In the genomic region with DNA sequence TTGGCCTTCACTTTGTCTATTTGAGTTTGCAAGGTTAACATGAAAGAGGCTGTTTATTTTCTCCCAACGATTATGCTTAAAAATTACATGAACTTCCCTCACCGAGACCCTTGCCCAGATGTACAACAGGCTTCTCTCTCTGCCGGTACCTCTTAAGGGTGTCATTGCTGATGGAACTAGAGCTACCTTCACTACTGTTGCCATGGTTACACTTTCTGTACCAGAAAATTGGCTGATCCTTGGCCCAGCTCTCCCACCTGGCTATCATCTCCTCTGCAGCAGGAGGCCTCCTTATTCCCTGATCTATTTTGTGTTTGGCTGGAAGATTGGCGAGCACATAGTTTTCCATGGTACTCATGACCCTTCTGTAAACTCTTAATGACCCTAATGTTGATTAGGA, we compare ENCODE assay signal across 23 cellular contexts. TPM values are rescaled to one million over a fixed set of nuclear protein-coding genes. Genes with fewer than 3 reads are reported as not detected.
DNase-seq lines count a peak whose midpoint lies in the region; ATAC-seq and TF ChIP-seq lines count a peak whose summit lies in the region.
"Had no signal": no experiment of that assay in that cellular context is flagged by ENCODE, and none has a peak within 500 bp of the region (broad histone marks: within the 10 kb centered on the region; RNA-seq: fewer than 3 reads in every experiment).

No MANE protein-coding gene starts in this region.

- H3K4me2 ChIP-seq in GM23338 = no peak overlapping the region

- no peaks in the 10 kb centered on the region for H3K27me3 Mint-ChIP-seq in GM23338 (ENCODE audit: insufficient read depth, low read depth, poor library complexity)

- intact Hi-C loops in esophagus muscularis mucosa (cut with DNase I) (no loop called here), aorta (cut with DNase I) (no loop called here)

- no peaks in the 10 kb centered on the region for H3K9me3 Mint-ChIP-seq in GM23338
- H3K9me3 Mint-ChIP-seq: activated T-cell treated with anti-CD3 and anti-CD28 coated beads, Interleukin-2, amount 50 U/mL, for 4 hours; CD4-positive, CD25-positive, alpha-beta regulatory T cell had no signal

- 0 out of 2 replicates have a peak overlapping the region, but pooled peaks have one; percentile 43 for H2AFZ ChIP-seq in GM23338

- no peak for ATAC-seq in GM23338
- no peak for ATAC-seq in HG03457 (IDR thresholded peaks at IDR 0.05; ENCODE audit: unreplicated experiment)
- no peak for ATAC-seq in aorta (ENCODE audit: low FRiP score)
- ATAC-seq: activated T-cell treated with anti-CD3 and anti-CD28 coated beads, Interleukin-2, amount 50 U/mL, for 4 hours; HCT116; naive thymus-derived CD4-positive, alpha-beta T cell had no signal

- WGBS in esophagus muscularis mucosa = 80% methylated on average over 4 of the region's 4 CpGs
- 91 to 92% methylated on average over 4 of the region's 4 CpGs for WGBS in aorta, 2 donors

- H3K27ac Mint-ChIP-seq in GM23338 = no peak overlapping the region

- H3K27ac ChIP-seq in GM23338 (ENCODE audit: low read depth) (no peak overlapping the region), esophagus muscularis mucosa (replicated peaks in 1 of 4) (no peak overlapping the region), aorta (ENCODE audit: low read depth in 1 of 2, low read length in 2 of 2) (no peak overlapping the region)
- H3K27ac ChIP-seq: lower lobe of right lung, SK-N-MC, tibial artery had no signal

- H3K4me3 Mint-ChIP-seq in GM23338 = no peak overlapping the region
- H3K4me3 Mint-ChIP-seq: activated T-cell treated with anti-CD3 and anti-CD28 coated beads, Interleukin-2, amount 50 U/mL, for 4 hours; CD4-positive, CD25-positive, alpha-beta regulatory T cell had no signal

- no peak overlapping the region for H3K4me3 ChIP-seq in GM23338
- H3K4me3 ChIP-seq in esophagus muscularis mucosa = no peak overlapping the region
- no peak overlapping the region for H3K4me3 ChIP-seq in aorta (ENCODE audit: low read length in 2 of 2)
- H3K4me3 ChIP-seq: lower lobe of right lung, SK-N-MC, tibial artery had no signal

- H3K4me1 ChIP-seq in GM23338 (ENCODE audit: insufficient read depth) (no peaks in the 10 kb centered on the region), esophagus muscularis mucosa (no peaks in the 10 kb centered on the region), aorta (ENCODE audit: control insufficient read depth in 1 of 2, insufficient read depth in 2 of 2, low read length in 2 of 2) (no peaks in the 10 kb centered on the region)
- H3K4me1 ChIP-seq: lower lobe of right lung, tibial artery had no signal

- no peaks in the 10 kb centered on the region for H3F3A ChIP-seq in GM23338 (replicated peaks; ENCODE audit: low read depth)

- no peaks in the 10 kb centered on the region for H3K9me3 ChIP-seq in esophagus muscularis mucosa
- no peaks in the 10 kb centered on the region for H3K9me3 ChIP-seq in aorta (ENCODE audit: control insufficient read depth, low read length)
- H3K9me3 ChIP-seq: lower lobe of right lung, tibial artery had no signal

- no peaks in the 10 kb centered on the region for H3K79me2 ChIP-seq in GM23338 (replicated peaks; ENCODE audit: insufficient read depth)

- H3K27me3 ChIP-seq in GM23338 (ENCODE audit: insufficient read depth) = no peaks in the 10 kb centered on the region
- no peaks in the 10 kb centered on the region for H3K27me3 ChIP-seq in esophagus muscularis mucosa
- H3K27me3 ChIP-seq in aorta (ENCODE audit: control insufficient read depth in 1 of 2, insufficient read depth in 2 of 2, low read length in 1 of 2) = no peaks in the 10 kb centered on the region

- TF ChIP-seq CTCF in GM23338 (conservative IDR thresholded peaks at IDR 0.05; ENCODE audit: low read depth in 2 of 2) (no peak), esophagus muscularis mucosa (IDR thresholded peaks at IDR 0.05) (no peak)

- peaks cover 5% of the 10 kb centered on the region; the same call in 2 of the 3 replicates for H3K4me1 Mint-ChIP-seq in GM23338

- TF ChIP-seq POLR2A in esophagus muscularis mucosa (IDR thresholded peaks at IDR 0.05; ENCODE audit: low read depth) = no peak

- no peaks in the 10 kb centered on the region for H3K9me2 ChIP-seq in GM23338 (ENCODE audit: insufficient read depth)

- H3K36me3 Mint-ChIP-seq in GM23338 (ENCODE audit: low read depth) = no peaks in the 10 kb centered on the region
- H3K36me3 Mint-ChIP-seq: CD4-positive, CD25-positive, alpha-beta regulatory T cell had no signal

- H3K36me3 ChIP-seq in GM23338 (ENCODE audit: insufficient read depth) (no peaks in the 10 kb centered on the region), esophagus muscularis mucosa (no peaks in the 10 kb centered on the region), aorta (ENCODE audit: control insufficient read depth in 1 of 2, insufficient read depth in 2 of 2, low read length in 1 of 2) (no peaks in the 10 kb centered on the region)
- H3K36me3 ChIP-seq: lower lobe of right lung, tibial artery had no signal

- no peak for TF ChIP-seq EP300 in esophagus muscularis mucosa (IDR thresholded peaks at IDR 0.05)

- H4K20me1 ChIP-seq in GM23338 (replicated peaks; ENCODE audit: insufficient read depth) = no peaks in the 10 kb centered on the region

- DNase-seq in NCI-H524 (lab: John Stamatoyannopoulos, UW) (peak; percentile 27 to 74), NCI-H524 treated with DMSO at 0.1 percent for 48 hours (lab: John Stamatoyannopoulos, UW) (no peak), GM23338 (ENCODE audit: low spot score) (no peak), NCI-H69 (lab: John Stamatoyannopoulos, UW) (peak; percentile 14), esophagus muscularis mucosa (ENCODE audit: extremely low spot score) (peak; percentile 39), aorta (no peak)
- DNase-seq in activated T-cell treated with anti-CD3 and anti-CD28 coated beads, Interleukin-2, amount 50 U/mL, for 48 hours = no peak
- DNase-seq: activated CD4-positive, CD25-positive, alpha-beta regulatory T cell; activated T-cell treated with anti-CD3 and anti-CD28 coated beads, Interleukin-2, amount 50 U/mL, for 4 hours; AML-193; CD4-positive, CD25-positive, alpha-beta regulatory T cell; cerebellar nuclear complex; lower lobe of right lung; naive thymus-derived CD4-positive, alpha-beta T cell; NCI-H1694 treated with DMSO at 0.1 percent for 48 hours; NCI-H226; stimulated activated CD4-positive, alpha-beta T cell treated with anti-CD3 and anti-CD28 coated beads, Interleukin-4, amount 100 ng/mL, for 1 hour; T-helper 1 cell; tibial artery had no signal

TF ChIP-seq in GM23338, 12 proteins besides CTCF, POLR2A, EP300 and RAD21 (continues in another document):
- TF ChIP-seq STAT1 (IDR thresholded peaks at IDR 0.05; ENCODE audit: unreplicated experiment) (no peak), POLR2AphosphoS5 (IDR thresholded peaks at IDR 0.05; ENCODE audit: low read depth) (no peak), NANOG (IDR thresholded peaks at IDR 0.05; ENCODE audit: borderline replicate concordance) (no peak), JUNB (IDR thresholded peaks at IDR 0.05; ENCODE audit: unreplicated experiment) (no peak), ZNF331 (CRISPR knock-in tag; IDR thresholded peaks at IDR 0.05; ENCODE audit: low read depth) (no peak), CREB1 (CRISPR knock-in tag; IDR thresholded peaks at IDR 0.05; ENCODE audit: low read depth) (no peak), ZNF114 (CRISPR knock-in tag; IDR thresholded peaks at IDR 0.05) (no peak), EZH2phosphoT487 (IDR thresholded peaks at IDR 0.05; ENCODE audit: unreplicated experiment) (no peak)
- TF ChIP-seq, protein P1, sequence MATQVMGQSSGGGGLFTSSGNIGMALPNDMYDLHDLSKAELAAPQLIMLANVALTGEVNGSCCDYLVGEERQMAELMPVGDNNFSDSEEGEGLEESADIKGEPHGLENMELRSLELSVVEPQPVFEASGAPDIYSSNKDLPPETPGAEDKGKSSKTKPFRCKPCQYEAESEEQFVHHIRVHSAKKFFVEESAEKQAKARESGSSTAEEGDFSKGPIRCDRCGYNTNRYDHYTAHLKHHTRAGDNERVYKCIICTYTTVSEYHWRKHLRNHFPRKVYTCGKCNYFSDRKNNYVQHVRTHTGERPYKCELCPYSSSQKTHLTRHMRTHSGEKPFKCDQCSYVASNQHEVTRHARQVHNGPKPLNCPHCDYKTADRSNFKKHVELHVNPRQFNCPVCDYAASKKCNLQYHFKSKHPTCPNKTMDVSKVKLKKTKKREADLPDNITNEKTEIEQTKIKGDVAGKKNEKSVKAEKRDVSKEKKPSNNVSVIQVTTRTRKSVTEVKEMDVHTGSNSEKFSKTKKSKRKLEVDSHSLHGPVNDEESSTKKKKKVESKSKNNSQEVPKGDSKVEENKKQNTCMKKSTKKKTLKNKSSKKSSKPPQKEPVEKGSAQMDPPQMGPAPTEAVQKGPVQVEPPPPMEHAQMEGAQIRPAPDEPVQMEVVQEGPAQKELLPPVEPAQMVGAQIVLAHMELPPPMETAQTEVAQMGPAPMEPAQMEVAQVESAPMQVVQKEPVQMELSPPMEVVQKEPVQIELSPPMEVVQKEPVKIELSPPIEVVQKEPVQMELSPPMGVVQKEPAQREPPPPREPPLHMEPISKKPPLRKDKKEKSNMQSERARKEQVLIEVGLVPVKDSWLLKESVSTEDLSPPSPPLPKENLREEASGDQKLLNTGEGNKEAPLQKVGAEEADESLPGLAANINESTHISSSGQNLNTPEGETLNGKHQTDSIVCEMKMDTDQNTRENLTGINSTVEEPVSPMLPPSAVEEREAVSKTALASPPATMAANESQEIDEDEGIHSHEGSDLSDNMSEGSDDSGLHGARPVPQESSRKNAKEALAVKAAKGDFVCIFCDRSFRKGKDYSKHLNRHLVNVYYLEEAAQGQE (IDR thresholded peaks at IDR 0.05; ENCODE audit: unreplicated experiment) = no peak
- TF ChIP-seq, protein P2, sequence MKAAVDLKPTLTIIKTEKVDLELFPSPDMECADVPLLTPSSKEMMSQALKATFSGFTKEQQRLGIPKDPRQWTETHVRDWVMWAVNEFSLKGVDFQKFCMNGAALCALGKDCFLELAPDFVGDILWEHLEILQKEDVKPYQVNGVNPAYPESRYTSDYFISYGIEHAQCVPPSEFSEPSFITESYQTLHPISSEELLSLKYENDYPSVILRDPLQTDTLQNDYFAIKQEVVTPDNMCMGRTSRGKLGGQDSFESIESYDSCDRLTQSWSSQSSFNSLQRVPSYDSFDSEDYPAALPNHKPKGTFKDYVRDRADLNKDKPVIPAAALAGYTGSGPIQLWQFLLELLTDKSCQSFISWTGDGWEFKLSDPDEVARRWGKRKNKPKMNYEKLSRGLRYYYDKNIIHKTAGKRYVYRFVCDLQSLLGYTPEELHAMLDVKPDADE (IDR thresholded peaks at IDR 0.05) = no peak

RNA-seq across cellular contexts. Expression of gene LIPC, which starts 24.0 kb away (rescaled TPM):
- total RNA-seq in GM23338 (2014; rRNA removed; shearing (Covaris generic)) = not detected in 2 replicates
- polyA plus RNA-seq in GM23338 (2016; fragmentation: Nextera tagmentation; extraction: Ambion mirVana) = not detected in 2 replicates
- under 1 TPM; 0.06 to 0.63 (median 0.37) TPM for total RNA-seq in esophagus muscularis mucosa
- total RNA-seq in aorta = under 1 TPM; 0.52 to 0.93 TPM
- under 1 TPM in 1 of 2 donors, not detected in 1; 0.38 TPM for polyA plus RNA-seq in aorta
- total RNA-seq: A673 had no signal

Comparison
In these comparisons a context has a peak if more than half of its experiments do, and no peak if none do; other contexts are left out.
1. DNase-seq: peak in NCI-H524 (2 of 2), NCI-H69 (single experiment) and esophagus muscularis mucosa (single experiment); none in NCI-H524 treated with DMSO at 0.1 percent for 48 hours (single experiment), GM23338 (single experiment), aorta (0 of 2) and activated T-cell treated with anti-CD3 and anti-CD28 coated beads, Interleukin-2, amount 50 U/mL, for 48 hours (0 of 2).